12 cellular contexts compared by ENCODE assay signal in the genomic region with DNA sequence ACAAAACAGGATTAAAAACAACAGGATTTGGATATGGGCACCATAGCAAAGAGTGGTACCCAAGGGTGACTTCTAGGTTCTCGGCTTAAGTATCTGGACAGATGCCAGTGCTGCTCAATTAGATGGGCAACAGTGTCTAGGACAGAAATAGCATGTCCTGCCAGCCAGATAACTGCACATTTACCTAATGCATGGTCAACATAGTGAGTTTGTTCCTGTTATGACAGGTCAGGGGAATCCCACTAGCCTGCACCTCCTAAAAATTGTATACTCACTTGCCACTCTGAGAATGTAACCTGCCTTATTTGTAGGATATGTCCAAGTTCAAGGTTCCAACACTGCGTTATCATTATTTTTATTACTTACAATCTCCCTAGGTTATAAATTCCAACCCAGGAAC.
DNase-seq lines count a peak whose midpoint lies in the region; ATAC-seq, FAIRE-seq and TF ChIP-seq lines count a peak whose summit lies in the region.
"Had no signal": no experiment of that assay in that cellular context is flagged by ENCODE, and none has a peak within 500 bp of the region (broad histone marks: within the 10 kb centered on the region; RNA-seq: fewer than 3 reads in every experiment).

No MANE protein-coding gene starts in this region.

- RAD21 ChIA-PET in GM12878 (lab: Charles Lee; ENCODE audit: unreplicated experiment): interaction anchor here (1.4 kb wide), 1 partner anchor 125 kb away, joined by 4 read pairs; no protein-coding TSS in a partner anchor

- H2AFZ ChIP-seq in GM12878 (ENCODE audit: control insufficient read depth, low read depth, low read length): no peak overlapping the region

- DNase-seq in NCI-H748 (lab: John Stamatoyannopoulos, UW; ENCODE audit: unreplicated experiment): peak; percentile 46
- DNase-seq in NCI-H748 treated with DMSO at 0.1 percent for 48 hours (lab: John Stamatoyannopoulos, UW): no peak
- DNase-seq in GM12878 (ENCODE audit: low read depth, low spot score): peak; percentile 39
- no peak for DNase-seq in transverse colon
- no peak for DNase-seq in frontal cortex (ENCODE audit: low spot score in 2 of 2)
- DNase-seq in NCI-H128 (lab: John Stamatoyannopoulos, UW; ENCODE audit: unreplicated experiment): no peak
- DNase-seq: H7; hypothalamus; stimulated activated naive CD4-positive, alpha-beta T cell had no signal

- no peaks in the 10 kb centered on the region for H3K27me3 ChIP-seq in GM12878 (replicated peaks in 1 of 2; ENCODE audit: control insufficient read depth in 2 of 2, insufficient read depth in 2 of 2, low read length in 1 of 2)
- no peaks in the 10 kb centered on the region for H3K27me3 ChIP-seq in transverse colon
- H3K27me3 ChIP-seq: ascending aorta had no signal

- H3K9me3 ChIP-seq in GM12878 (replicated peaks; ENCODE audit: control insufficient read depth, insufficient read depth, low read length) (no peaks in the 10 kb centered on the region), transverse colon (no peaks in the 10 kb centered on the region)
- H3K9me3 ChIP-seq: ascending aorta had no signal

- H3K36me3 ChIP-seq in GM12878 (ENCODE audit: control insufficient read depth in 2 of 2, insufficient read depth in 2 of 2, low read length in 1 of 2) (no peaks in the 10 kb centered on the region), transverse colon (no peaks in the 10 kb centered on the region)
- H3K36me3 ChIP-seq: ascending aorta had no signal

- H4K20me1 ChIP-seq in GM12878 (ENCODE audit: control insufficient read depth, insufficient read depth): no peaks in the 10 kb centered on the region

- POLR2A ChIA-PET in GM12878 (lab: Charles Lee): no interaction called here

- SMC1A ChIA-PET in GM12878 (lab: Charles Lee; ENCODE audit: uncharacterized antibody, unreplicated experiment): no interaction called here

- TF ChIP-seq CTCF in GM12878 (IDR thresholded peaks at IDR 0.05 in 2 of 3, conservative IDR thresholded peaks at IDR 0.05 in 1 of 3; ENCODE audit: control insufficient read depth in 2 of 3, extremely low read depth in 1 of 3, insufficient read depth in 1 of 3, low read depth in 3 of 3, low read length in 3 of 3): no peak
- no peak for TF ChIP-seq CTCF in transverse colon (IDR thresholded peaks at IDR 0.05)

- no TSS peak for BruUV-seq in GM12878 (replicated peaks; lab: Mats Ljungman, UMichigan)

- no peak overlapping the region for H3K9ac ChIP-seq in GM12878 (ENCODE audit: control insufficient read depth, insufficient read depth, low read length)

- H3K4me3 ChIP-seq in GM12878: no peak overlapping the region
- H3K4me3 ChIP-seq in transverse colon: no peak overlapping the region
- H3K4me3 ChIP-seq: ascending aorta had no signal

- intact Hi-C loops in GM12878 (cut with micrococcal nuclease; ENCODE audit: unreplicated experiment): loop anchor here (5.0 kb wide), 1 partner anchor 79 kb away; no protein-coding TSS in a partner anchor
- intact Hi-C loops in transverse colon (cut with DNase I; ENCODE audit: low total_unique reads): no loop called here

- TF ChIP-seq RAD21 in GM12878 (IDR thresholded peaks at IDR 0.05; ENCODE audit: insufficient read depth, low read depth, low read length): no peak

- no peak overlapping the region for H3K4me2 ChIP-seq in GM12878 (ENCODE audit: control insufficient read depth, insufficient read depth)

- no peaks in the 10 kb centered on the region for H3K79me2 ChIP-seq in GM12878 (ENCODE audit: control insufficient read depth, insufficient read depth, low read length)

- ATAC-seq in GM21529 (IDR thresholded peaks at IDR 0.05; ENCODE audit: unreplicated experiment) (peak; percentile 88), HG03103 (IDR thresholded peaks at IDR 0.05; ENCODE audit: low read depth, unreplicated experiment) (peak; percentile 60), GM12878 (peak; percentile 95)

- in situ Hi-C loops in GM12878 (cut with MboI) (no loop called here), transverse colon (cut with MboI; ENCODE audit: low pct_ligation_motif_present in 1 of 4, low pct_unique_long_range_greater_than_20kb in 1 of 4, low sequenced_read_pairs in 3 of 4) (no loop called here)

- peak; percentile 54 for FAIRE-seq in GM12878 (lab: Jason Lieb, UNC)
- FAIRE-seq in frontal cortex (lab: Jason Lieb, UNC): no peak

- CTCF ChIA-PET in GM12878 (lab: Yijun Ruan, JAX): interaction anchor here (0.7 to 1.6 kb wide), 2 partner anchors 13 to 19 kb away, joined by 3 read pairs; no protein-coding TSS in a partner anchor

- TF ChIP-seq POLR2A in GM12878 (IDR thresholded peaks at IDR 0.05; ENCODE audit: low read depth, low read length) (no peak), transverse colon (IDR thresholded peaks at IDR 0.05) (no peak)

- no peak for TF ChIP-seq EP300 in GM12878 (IDR thresholded peaks at IDR 0.05; ENCODE audit: borderline replicate concordance in 1 of 2, control insufficient read depth in 1 of 2, low read depth in 2 of 2, low read length in 2 of 2)
- no peak for TF ChIP-seq EP300 in transverse colon (IDR thresholded peaks at IDR 0.05; ENCODE audit: low read depth)

- H3K4me1 ChIP-seq in GM12878 (ENCODE audit: control insufficient read depth, insufficient read depth, low read length): no peaks in the 10 kb centered on the region
- H3K4me1 ChIP-seq in transverse colon: no peaks in the 10 kb centered on the region
- H3K4me1 ChIP-seq: ascending aorta had no signal

- H3K27ac ChIP-seq in GM12878 (ENCODE audit: control insufficient read depth, insufficient read depth): no peak overlapping the region
- no peak overlapping the region for H3K27ac ChIP-seq in transverse colon
- H3K27ac ChIP-seq: ascending aorta had no signal

- 18% methylated on average over 2 of the region's 2 CpGs for WGBS in GM12878 (ENCODE audit: insufficient coverage, insufficient replicate concordance, low lambda C conversion rate, missing lambda C conversion rate)
- WGBS in transverse colon (ENCODE audit: low coverage in 1 of 2), 2 donors: 79 to 100% methylated on average over 2 of the region's 2 CpGs

TF ChIP-seq in GM12878, 131 proteins besides CTCF, POLR2A, EP300 and RAD21:
- TF ChIP-seq IRF4 (IDR thresholded peaks at IDR 0.05; ENCODE audit: low read depth, low read length): peak; percentile 83
- TF ChIP-seq RUNX3 (IDR thresholded peaks at IDR 0.05; ENCODE audit: low read length): peak; percentile 27; the same call in 1 of the 2 replicates
- peak; percentile 58 for TF ChIP-seq ZNF217 (IDR thresholded peaks at IDR 0.05)
- no peak for TF ChIP-seq IRF5 (IDR thresholded peaks at IDR 0.05; ENCODE audit: borderline replicate concordance)
- TF ChIP-seq MTA2 (IDR thresholded peaks at IDR 0.05; ENCODE audit: low read depth): 0 out of 2 replicates have a peak, but pooled peaks have one; percentile 42
- peak; percentile 72 for TF ChIP-seq RELA (IDR thresholded peaks at IDR 0.05; ENCODE audit: borderline replicate concordance, partially characterized antibody)
- TF ChIP-seq, protein P1, sequence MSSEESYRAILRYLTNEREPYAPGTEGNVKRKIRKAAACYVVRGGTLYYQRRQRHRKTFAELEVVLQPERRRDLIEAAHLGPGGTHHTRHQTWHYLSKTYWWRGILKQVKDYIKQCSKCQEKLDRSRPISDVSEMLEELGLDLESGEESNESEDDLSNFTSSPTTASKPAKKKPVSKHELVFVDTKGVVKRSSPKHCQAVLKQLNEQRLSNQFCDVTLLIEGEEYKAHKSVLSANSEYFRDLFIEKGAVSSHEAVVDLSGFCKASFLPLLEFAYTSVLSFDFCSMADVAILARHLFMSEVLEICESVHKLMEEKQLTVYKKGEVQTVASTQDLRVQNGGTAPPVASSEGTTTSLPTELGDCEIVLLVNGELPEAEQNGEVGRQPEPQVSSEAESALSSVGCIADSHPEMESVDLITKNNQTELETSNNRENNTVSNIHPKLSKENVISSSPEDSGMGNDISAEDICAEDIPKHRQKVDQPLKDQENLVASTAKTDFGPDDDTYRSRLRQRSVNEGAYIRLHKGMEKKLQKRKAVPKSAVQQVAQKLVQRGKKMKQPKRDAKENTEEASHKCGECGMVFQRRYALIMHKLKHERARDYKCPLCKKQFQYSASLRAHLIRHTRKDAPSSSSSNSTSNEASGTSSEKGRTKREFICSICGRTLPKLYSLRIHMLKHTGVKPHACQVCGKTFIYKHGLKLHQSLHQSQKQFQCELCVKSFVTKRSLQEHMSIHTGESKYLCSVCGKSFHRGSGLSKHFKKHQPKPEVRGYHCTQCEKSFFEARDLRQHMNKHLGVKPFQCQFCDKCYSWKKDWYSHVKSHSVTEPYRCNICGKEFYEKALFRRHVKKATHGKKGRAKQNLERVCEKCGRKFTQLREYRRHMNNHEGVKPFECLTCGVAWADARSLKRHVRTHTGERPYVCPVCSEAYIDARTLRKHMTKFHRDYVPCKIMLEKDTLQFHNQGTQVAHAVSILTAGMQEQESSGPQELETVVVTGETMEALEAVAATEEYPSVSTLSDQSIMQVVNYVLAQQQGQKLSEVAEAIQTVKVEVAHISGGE (CRISPR knock-in tag; IDR thresholded peaks at IDR 0.05): no peak
- peak; percentile 42 for TF ChIP-seq MEF2B (IDR thresholded peaks at IDR 0.05; ENCODE audit: partially characterized antibody, poor library complexity, severe bottlenecking)
- peak; percentile 87; the same call in 1 of the 3 replicates for TF ChIP-seq POU2F2 (IDR thresholded peaks at IDR 0.05; ENCODE audit: borderline replicate concordance, low read depth, low read length)
- TF ChIP-seq RB1 (IDR thresholded peaks at IDR 0.05; ENCODE audit: borderline replicate concordance): no peak
- TF ChIP-seq JUNB (IDR thresholded peaks at IDR 0.05): peak; percentile 70
- peak; percentile 49; the same call in 1 of the 2 replicates for TF ChIP-seq DPF2 (IDR thresholded peaks at IDR 0.05)
- 0 out of 2 replicates have a peak, but pooled peaks have one; percentile 33 for TF ChIP-seq BCL11A (IDR thresholded peaks at IDR 0.05; ENCODE audit: low read depth, low read length)
- 0 out of 2 replicates have a peak, but pooled peaks have one; percentile 21 for TF ChIP-seq JUND (IDR thresholded peaks at IDR 0.05; ENCODE audit: low read depth, low read length)

Comparison
In these comparisons a context has a peak if more than half of its experiments do, and no peak if none do; other contexts are left out.
1. DNase-seq: peak in NCI-H748 (single experiment) and GM12878 (single experiment); none in NCI-H748 treated with DMSO at 0.1 percent for 48 hours (single experiment), transverse colon (single experiment), frontal cortex (0 of 2) and NCI-H128 (single experiment).
2. Peak in every context shown above with its lines, with median percentiles within 50 percentile points of each other: ATAC-seq.